Comparison of ENCODE assay signal across 14 cellular contexts in the genomic region with DNA sequence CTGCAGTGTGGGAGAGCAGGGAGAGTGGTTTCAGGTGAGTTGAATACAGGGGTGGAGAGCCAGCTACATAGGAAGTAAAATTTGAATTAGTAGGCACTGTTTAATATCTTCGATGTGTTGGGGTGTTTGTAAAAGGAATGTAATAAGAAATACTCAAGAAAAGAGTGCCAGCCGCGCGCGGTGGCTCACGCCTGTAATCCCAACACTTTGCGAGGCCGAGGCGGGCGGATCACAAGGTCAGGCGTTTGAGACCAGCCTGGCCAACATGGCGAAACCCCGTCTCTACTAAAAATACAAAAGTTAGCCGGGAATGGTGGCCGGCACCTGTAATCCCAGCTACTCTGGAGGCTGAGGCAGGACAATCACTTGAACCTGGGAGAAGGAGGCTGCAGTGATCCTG. TPM values are rescaled to one million over a fixed set of nuclear protein-coding genes. Genes with fewer than 3 reads are reported as not detected.
DNase-seq lines count a peak whose midpoint lies in the region; TF ChIP-seq lines count a peak whose summit lies in the region.
"Not testable (repeated sequence)": the region's sequence is repeated elsewhere in the genome, so short reads cannot be mapped to it uniquely, and the experiment has no call there.
"Had no signal": no experiment of that assay in that cellular context is flagged by ENCODE, and none has a peak within 500 bp of the region (broad histone marks: within the 10 kb centered on the region; RNA-seq: fewer than 3 reads in every experiment).

No MANE protein-coding gene starts in this region.

- not testable (repeated sequence) for TF ChIP-seq CTCF in DOHH2 (IDR thresholded peaks at IDR 0.05; ENCODE audit: low read depth, low read length, poor library complexity, severe bottlenecking); OCI-LY3 (IDR thresholded peaks at IDR 0.05; ENCODE audit: low read depth, low read length); endodermal cell (conservative IDR thresholded peaks at IDR 0.05); mesothelial cell of epicardium (IDR thresholded peaks at IDR 0.05; ENCODE audit: unreplicated experiment); parathyroid adenoma (IDR thresholded peaks at IDR 0.05); type B pancreatic cell (conservative IDR thresholded peaks at IDR 0.05)

- not testable (repeated sequence) for DNase-seq in activated CD4-positive, alpha-beta T cell treated with anti-CD3 and anti-CD28 coated beads, Interleukin-2, amount 10 ng/mL, durations not matched to agents 24 days and 14 days; activated naive CD8-positive, alpha-beta T cell treated with anti-CD3 and anti-CD28 coated beads for 36 hours; endodermal cell; mesothelial cell of epicardium (ENCODE audit: low spot score in 2 of 2, unreplicated experiment in 2 of 2); type B pancreatic cell (ENCODE audit: extremely low spot score, unreplicated experiment)

- H3K27me3 ChIP-seq in DOHH2 (ENCODE audit: control insufficient read depth, low read length); OCI-LY3 (ENCODE audit: low read depth, low read length); parathyroid adenoma (ENCODE audit: control insufficient read depth, insufficient read depth, low read length): not testable (repeated sequence)
- H3K27me3 ChIP-seq in endodermal cell (ENCODE audit: control insufficient read depth, insufficient read depth, low read length, poor library complexity, severe bottlenecking): peaks cover 14% of the 10 kb centered on the region

- not testable (repeated sequence) for H3K27ac Mint-ChIP-seq in activated CD4-positive, alpha-beta T cell treated with anti-CD3 and anti-CD28 coated beads, Interleukin-2, amount 10 ng/mL, durations not matched to agents 24 days and 14 days; endodermal cell
- H3K27ac Mint-ChIP-seq in activated naive CD8-positive, alpha-beta T cell treated with anti-CD3 and anti-CD28 coated beads for 36 hours: peak overlapping the region; percentile 97
- H3K27ac Mint-ChIP-seq in mesothelial cell of epicardium (peak overlapping the region; percentile 97), type B pancreatic cell (peak overlapping the region; percentile 99)

- H3F3A ChIP-seq in DOHH2 (ENCODE audit: control insufficient read depth, insufficient read depth): not testable (repeated sequence)

- H2AFZ ChIP-seq in OCI-LY3 (ENCODE audit: low read depth, low read length): not testable (repeated sequence)
- H2AFZ ChIP-seq in parathyroid adenoma: peak overlapping the region; percentile 89

- H3K4me3 Mint-ChIP-seq in activated CD4-positive, alpha-beta T cell treated with anti-CD3 and anti-CD28 coated beads, Interleukin-2, amount 10 ng/mL, durations not matched to agents 24 days and 14 days: peak overlapping the region; percentile 92
- H3K4me3 Mint-ChIP-seq in activated naive CD8-positive, alpha-beta T cell treated with anti-CD3 and anti-CD28 coated beads for 36 hours: not testable (repeated sequence)
- peak overlapping the region; percentile 90 for H3K4me3 Mint-ChIP-seq in endodermal cell
- H3K4me3 Mint-ChIP-seq in mesothelial cell of epicardium: peak overlapping the region; percentile 86
- H3K4me3 Mint-ChIP-seq in type B pancreatic cell: peak overlapping the region; percentile 98

- H3K4me3 ChIP-seq in DOHH2 (ENCODE audit: low read length): peak overlapping the region; percentile 99
- H3K4me3 ChIP-seq in OCI-LY3 (ENCODE audit: low read length): peak overlapping the region; percentile 88
- H3K4me3 ChIP-seq in endodermal cell (ENCODE audit: low read length): peak overlapping the region; percentile 96
- H3K4me3 ChIP-seq in parathyroid adenoma (ENCODE audit: low read depth, low read length): not testable (repeated sequence)

- not testable (repeated sequence) for H3K9me3 Mint-ChIP-seq in activated CD4-positive, alpha-beta T cell treated with anti-CD3 and anti-CD28 coated beads, Interleukin-2, amount 10 ng/mL, durations not matched to agents 24 days and 14 days; activated naive CD8-positive, alpha-beta T cell treated with anti-CD3 and anti-CD28 coated beads for 36 hours; endodermal cell; mesothelial cell of epicardium; type B pancreatic cell

- peaks cover 13% of the 10 kb centered on the region for H3K36me3 Mint-ChIP-seq in activated CD4-positive, alpha-beta T cell treated with anti-CD3 and anti-CD28 coated beads, Interleukin-2, amount 10 ng/mL, durations not matched to agents 24 days and 14 days (ENCODE audit: low read depth)
- not testable (repeated sequence) for H3K36me3 Mint-ChIP-seq in activated naive CD8-positive, alpha-beta T cell treated with anti-CD3 and anti-CD28 coated beads for 36 hours; mesothelial cell of epicardium; type B pancreatic cell
- H3K36me3 Mint-ChIP-seq in endodermal cell (ENCODE audit: low read depth): peaks cover 16% of the 10 kb centered on the region

- H3K4me1 ChIP-seq in DOHH2 (ENCODE audit: control insufficient read depth, low read length) (peaks cover 24% of the 10 kb centered on the region), OCI-LY3 (ENCODE audit: low read length) (peaks cover 16% of the 10 kb centered on the region)
- not testable (repeated sequence) for H3K4me1 ChIP-seq in endodermal cell (ENCODE audit: control insufficient read depth, insufficient read depth, low read length); parathyroid adenoma

- peaks cover 20% of the 10 kb centered on the region for H3K4me1 Mint-ChIP-seq in activated CD4-positive, alpha-beta T cell treated with anti-CD3 and anti-CD28 coated beads, Interleukin-2, amount 10 ng/mL, durations not matched to agents 24 days and 14 days
- H3K4me1 Mint-ChIP-seq in activated naive CD8-positive, alpha-beta T cell treated with anti-CD3 and anti-CD28 coated beads for 36 hours: peaks cover 16% of the 10 kb centered on the region
- H3K4me1 Mint-ChIP-seq in endodermal cell: not testable (repeated sequence)
- H3K4me1 Mint-ChIP-seq in mesothelial cell of epicardium (peaks cover 18% of the 10 kb centered on the region), type B pancreatic cell (ENCODE audit: unreplicated experiment) (peaks cover 18% of the 10 kb centered on the region)

- not testable (repeated sequence) for H4K20me1 ChIP-seq in DOHH2 (ENCODE audit: control insufficient read depth, insufficient read depth, low read depth, low read length); OCI-LY3 (ENCODE audit: insufficient read depth, low read length)

- not testable (repeated sequence) for H3K9me2 ChIP-seq in DOHH2 (replicated peaks; ENCODE audit: control insufficient read depth, low read length)

- not testable (repeated sequence) for H3K9me3 ChIP-seq in DOHH2 (ENCODE audit: control insufficient read depth, insufficient read depth, low read length); OCI-LY3 (ENCODE audit: insufficient read depth, low read length); endodermal cell (ENCODE audit: control insufficient read depth, low read length); parathyroid adenoma (ENCODE audit: control insufficient read depth, low read length)

- intact Hi-C loops in activated CD4-positive, alpha-beta T cell treated with anti-CD3 and anti-CD28 coated beads, Interleukin-2, amount 10 ng/mL, durations not matched to agents 24 days and 14 days (cut with micrococcal nuclease): not testable (repeated sequence)

- H3K9ac ChIP-seq in OCI-LY3 (ENCODE audit: low read length): peak overlapping the region; percentile 81; the same call in 1 of the 2 replicates
- not testable (repeated sequence) for H3K9ac ChIP-seq in endodermal cell (ENCODE audit: extremely low read depth, low read length, poor library complexity, severe bottlenecking); parathyroid adenoma

- H3K4me2 ChIP-seq in DOHH2 (ENCODE audit: low read length) (peak overlapping the region; percentile 91), OCI-LY3 (ENCODE audit: low read length) (peak overlapping the region; percentile 94)
- not testable (repeated sequence) for H3K4me2 ChIP-seq in parathyroid adenoma (ENCODE audit: low read length)

- H3K79me2 ChIP-seq in DOHH2 (ENCODE audit: control insufficient read depth, low read length) (peaks cover 28% of the 10 kb centered on the region), OCI-LY3 (ENCODE audit: low read length) (peaks cover 20% of the 10 kb centered on the region)
- H3K79me2 ChIP-seq in parathyroid adenoma: not testable (repeated sequence)

- not testable (repeated sequence) for H3K27ac ChIP-seq in DOHH2 (ENCODE audit: low read depth, low read length); OCI-LY3 (ENCODE audit: low read length); endodermal cell (ENCODE audit: low read depth, low read length); parathyroid adenoma

- H3K27me3 Mint-ChIP-seq in activated CD4-positive, alpha-beta T cell treated with anti-CD3 and anti-CD28 coated beads, Interleukin-2, amount 10 ng/mL, durations not matched to agents 24 days and 14 days; activated naive CD8-positive, alpha-beta T cell treated with anti-CD3 and anti-CD28 coated beads for 36 hours; type B pancreatic cell: not testable (repeated sequence)
- peaks cover 12% of the 10 kb centered on the region for H3K27me3 Mint-ChIP-seq in endodermal cell (ENCODE audit: insufficient read depth)
- H3K27me3 Mint-ChIP-seq in mesothelial cell of epicardium (ENCODE audit: low read depth): peaks cover 15% of the 10 kb centered on the region

- 93 to 94% methylated on average over 13 to 15 of the region's 15 CpGs for WGBS in endodermal cell (ENCODE audit: insufficient coverage in 1 of 2, insufficient read length in 1 of 2), 2 experiments

- H3K36me3 ChIP-seq in DOHH2 (ENCODE audit: control insufficient read depth, low read length): peaks cover 26% of the 10 kb centered on the region
- H3K36me3 ChIP-seq in OCI-LY3 (replicated peaks; ENCODE audit: low read depth, low read length): peaks cover 11% of the 10 kb centered on the region
- peaks cover 21% of the 10 kb centered on the region for H3K36me3 ChIP-seq in endodermal cell (ENCODE audit: control insufficient read depth, insufficient read depth, low read length)
- H3K36me3 ChIP-seq in parathyroid adenoma (ENCODE audit: control insufficient read depth, insufficient read depth, low read length): not testable (repeated sequence)

RNA-seq across cellular contexts. Expression of a gene that starts 1.3 kb away (rescaled TPM):
- total RNA-seq in activated CD4-positive, alpha-beta T cell treated with anti-CD3 and anti-CD28 coated beads, Interleukin-2, amount 10 ng/mL, durations not matched to agents 24 days and 14 days: 18.5 and 20.7 TPM in 2 replicates
- 10 to 100 TPM; 23.6 to 25.0 TPM for total RNA-seq in activated naive CD8-positive, alpha-beta T cell treated with anti-CD3 and anti-CD28 coated beads for 36 hours
- 10 to 100 TPM; 26.0 to 31.3 TPM for total RNA-seq in endodermal cell
- polyA plus RNA-seq in endodermal cell (2013, experiment 1 of 2): 47.8 TPM
- 43.6 TPM for polyA plus RNA-seq in endodermal cell (2013, experiment 2 of 2)
- total RNA-seq in mesothelial cell of epicardium: 25.0 to 31.7 TPM (median 25.6 TPM) in 3 replicates
- 20.1 and 21.8 TPM in 2 replicates for total RNA-seq in type B pancreatic cell (ENCODE audit: low replicate concordance)

RNA-seq across cellular contexts. Expression of a gene that starts 22.6 kb away (rescaled TPM):
- not detected in 2 replicates for total RNA-seq in activated CD4-positive, alpha-beta T cell treated with anti-CD3 and anti-CD28 coated beads, Interleukin-2, amount 10 ng/mL, durations not matched to agents 24 days and 14 days
- total RNA-seq in activated naive CD8-positive, alpha-beta T cell treated with anti-CD3 and anti-CD28 coated beads for 36 hours: not detected
- not detected for total RNA-seq in endodermal cell
- polyA plus RNA-seq in endodermal cell (2013, experiment 1 of 2): 0.25 TPM
- polyA plus RNA-seq in endodermal cell (2013, experiment 2 of 2): 0.29 TPM
- not detected in 3 replicates for total RNA-seq in mesothelial cell of epicardium
- total RNA-seq in type B pancreatic cell (ENCODE audit: low replicate concordance): not detected in 2 replicates
- total RNA-seq: adrenal gland, kidney, lung microvascular endothelial cell, omental fat pad, right lobe of liver, subcutaneous adipose tissue had no signal
- polyA plus RNA-seq: adrenal gland had no signal

RNA-seq across cellular contexts. Expression of a gene that starts 40.6 kb away (rescaled TPM):
- 93.9 and 95.5 TPM in 2 replicates for total RNA-seq in activated CD4-positive, alpha-beta T cell treated with anti-CD3 and anti-CD28 coated beads, Interleukin-2, amount 10 ng/mL, durations not matched to agents 24 days and 14 days
- total RNA-seq in activated naive CD8-positive, alpha-beta T cell treated with anti-CD3 and anti-CD28 coated beads for 36 hours: 100 to 1,000 TPM in 1 of 2 experiments, 10 to 100 TPM in 1; 97.6 to 106 TPM
- 10 to 100 TPM; 23.7 to 26.3 TPM for total RNA-seq in endodermal cell
- polyA plus RNA-seq in endodermal cell (2013, experiment 1 of 2): 25.1 TPM
- 24.6 TPM for polyA plus RNA-seq in endodermal cell (2013, experiment 2 of 2)
- 12.6 to 13.2 TPM (median 12.8 TPM) in 3 replicates for total RNA-seq in mesothelial cell of epicardium
- 12.4 and 18.6 TPM in 2 replicates for total RNA-seq in type B pancreatic cell (ENCODE audit: low replicate concordance)

RNA-seq across cellular contexts. Expression of a gene that starts 40.7 kb away (rescaled TPM):
- 7.2 and 8.6 TPM in 2 replicates for total RNA-seq in activated CD4-positive, alpha-beta T cell treated with anti-CD3 and anti-CD28 coated beads, Interleukin-2, amount 10 ng/mL, durations not matched to agents 24 days and 14 days
- 1 to 10 TPM; 5.7 to 6.0 TPM for total RNA-seq in activated naive CD8-positive, alpha-beta T cell treated with anti-CD3 and anti-CD28 coated beads for 36 hours
- 1 to 10 TPM; 5.9 to 8.0 TPM for total RNA-seq in endodermal cell
- polyA plus RNA-seq in endodermal cell (2013, experiment 1 of 2): 5.9 TPM
- 6.0 TPM for polyA plus RNA-seq in endodermal cell (2013, experiment 2 of 2)
- total RNA-seq in mesothelial cell of epicardium: 8.4 to 9.5 TPM (median 8.6 TPM) in 3 replicates
- total RNA-seq in type B pancreatic cell (ENCODE audit: low replicate concordance): 7.8 and 9.7 TPM in 2 replicates
